ENCODE assay signal across 8 cellular contexts in the genomic region with DNA sequence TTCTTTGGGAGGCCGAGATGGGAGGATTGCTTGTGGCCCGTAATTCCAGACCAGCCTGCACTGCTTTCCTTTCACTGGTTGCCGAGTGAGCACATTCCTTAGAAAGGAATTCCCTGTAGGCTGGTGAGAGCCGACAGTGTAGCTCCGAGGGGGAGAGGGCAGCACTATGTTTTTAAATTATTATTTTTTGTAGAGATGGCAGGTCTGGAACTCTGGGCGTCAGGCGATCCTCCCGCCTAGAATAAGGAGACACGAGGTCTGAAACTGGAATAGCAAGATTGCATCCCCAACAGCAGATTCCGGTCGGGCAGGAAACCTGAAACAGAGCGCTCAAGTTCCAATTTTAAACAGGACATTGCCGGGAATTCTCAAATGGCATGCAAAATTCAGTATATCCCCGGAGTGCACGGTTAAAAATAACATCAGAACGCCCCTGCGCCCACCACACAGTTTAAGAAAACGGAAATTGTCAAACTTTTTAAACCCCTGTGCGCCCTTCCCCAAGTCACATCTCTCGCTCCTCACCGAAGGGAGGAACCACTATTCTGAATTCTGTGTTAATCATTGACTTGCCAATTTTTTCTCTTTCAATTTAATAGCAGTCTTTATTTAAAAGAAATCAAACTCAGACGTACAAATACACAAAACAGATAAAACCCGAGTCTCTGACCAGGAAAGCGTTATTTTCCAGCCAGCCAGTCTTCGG.
DNase-seq lines count a peak whose midpoint lies in the region; ATAC-seq and TF ChIP-seq lines count a peak whose summit lies in the region.

No MANE protein-coding gene starts in this region.

- no peak for ATAC-seq in HG02610 (IDR thresholded peaks at IDR 0.05; ENCODE audit: unreplicated experiment)

- H3K27ac ChIP-seq in RWPE1, result peak overlapping the region; percentile 81

- CTCF ChIA-PET in RWPE1 (lab: Yijun Ruan, JAX), result no interaction called here

- no peak for TF ChIP-seq CTCF in RWPE1 (conservative IDR thresholded peaks at IDR 0.05; ENCODE audit: low read depth)

- POLR2A ChIA-PET in RWPE1 (lab: Yijun Ruan, JAX; ENCODE audit: low non-redundant PET), result interaction anchor here (0.7 to 1.2 kb wide), 3 partner anchors 9 to 117 kb away, joined by 3 to 4 read pairs (median 3); no protein-coding TSS in a partner anchor

- DNase-seq in NCI-H446 (lab: John Stamatoyannopoulos, UW) (peak; percentile 44 to 47), NCI-H446 treated with DMSO at 0.1 percent for 48 hours (lab: John Stamatoyannopoulos, UW) (no peak), HS-27A (ENCODE audit: low read depth) (peak; percentile 50), RWPE1 (ENCODE audit: low spot score) (peak; percentile 52), amniotic epithelial cell (ENCODE audit: low read depth) (peak; percentile 52), hippocampal formation (lab: John Stamatoyannopoulos, UW) (peak; percentile 49 to 69), putamen (ENCODE audit: low spot score) (peak; percentile 73)
